13 cellular contexts compared by ENCODE assay signal in the genomic region with DNA sequence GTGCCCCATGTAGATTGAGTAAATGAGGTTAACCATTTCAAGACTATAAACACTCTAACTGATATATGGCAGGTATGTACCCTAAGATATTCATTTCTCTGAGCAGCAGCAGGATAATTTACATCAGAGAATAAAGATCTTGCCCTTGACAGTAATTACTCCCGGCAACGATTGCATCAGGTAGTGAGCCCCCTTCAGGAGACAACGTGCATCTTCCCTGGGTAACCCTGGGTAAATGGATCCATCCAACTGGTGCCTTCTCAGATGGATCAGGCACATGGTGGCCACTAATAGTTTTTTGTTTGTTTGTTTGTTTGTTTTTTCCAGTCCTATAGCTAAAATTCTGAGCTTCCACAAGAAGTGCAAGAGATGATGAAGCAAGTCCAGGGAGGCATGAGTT.
DNase-seq lines count a peak whose midpoint lies in the region; ATAC-seq, FAIRE-seq and TF ChIP-seq lines count a peak whose summit lies in the region.
"Had no signal": no experiment of that assay in that cellular context is flagged by ENCODE, and none has a peak within 500 bp of the region (broad histone marks: within the 10 kb centered on the region; RNA-seq: fewer than 3 reads in every experiment).

No MANE protein-coding gene starts in this region.

- intact Hi-C loops in CD14-positive monocyte (cut with micrococcal nuclease), result no loop called here
- intact Hi-C loops in CD4-positive, alpha-beta T cell (cut with DNase I, micrococcal nuclease), result no loop called here

- DNase-seq in CD14-positive monocyte (ENCODE audit: low spot score) (no peak), bronchial epithelial cell (ENCODE audit: low read depth) (no peak), DMS114 treated with DMSO at 0.1 percent for 48 hours (lab: John Stamatoyannopoulos, UW; ENCODE audit: unreplicated experiment) (no peak), amniotic stem cell (lab: John Stamatoyannopoulos, UW) (no peak), NK-92 (lab: John Stamatoyannopoulos, UW; ENCODE audit: unreplicated experiment) (no peak)
- DNase-seq in Jurkat, Clone E6-1 (ENCODE audit: low read depth, low spot score), result peak; percentile 6
- no peak for DNase-seq in CD4-positive, alpha-beta T cell
- DNase-seq: activated CD4-positive, alpha-beta T cell treated with anti-CD3 and anti-CD28 coated beads, Interleukin-2, amount 50 U/mL, for 4 hours; stimulated activated CD4-positive, alpha-beta T cell treated with anti-CD3 and anti-CD28 coated beads, Interleukin-2, amount 100 ng/mL, for 48 hours; transverse colon had no signal

- no peaks in the 10 kb centered on the region for H3K36me3 Mint-ChIP-seq in CD14-positive monocyte
- no peaks in the 10 kb centered on the region for H3K36me3 Mint-ChIP-seq in CD4-positive, alpha-beta T cell (ENCODE audit: low read depth)

- no peaks in the 10 kb centered on the region for H3K27me3 ChIP-seq in bronchial epithelial cell (ENCODE audit: control insufficient read depth, insufficient read depth, low read length)
- no peaks in the 10 kb centered on the region for H3K27me3 ChIP-seq in CD4-positive, alpha-beta T cell (ENCODE audit: control insufficient read depth, insufficient read depth, low read length)
- H3K27me3 ChIP-seq: transverse colon had no signal

- POLR2A ChIA-PET in CD4-positive, alpha-beta T cell (lab: Charles Lee), result no interaction called here

- no peak overlapping the region for H3K27ac ChIP-seq in CD4-positive, alpha-beta T cell (ENCODE audit: low read depth, low read length)
- H3K27ac ChIP-seq: transverse colon had no signal

- H3K27ac Mint-ChIP-seq in CD14-positive monocyte, result no peak overlapping the region
- H3K27ac Mint-ChIP-seq in CD4-positive, alpha-beta T cell, result no peak overlapping the region

- H3K4me3 ChIP-seq in Jurkat, Clone E6-1 (ENCODE audit: low read length), result no peak overlapping the region
- no peak overlapping the region for H3K4me3 ChIP-seq in bronchial epithelial cell (ENCODE audit: low read depth, low read length)
- H3K4me3 ChIP-seq: transverse colon had no signal

- no peak for FAIRE-seq in bronchial epithelial cell (lab: Jason Lieb, UNC)
- FAIRE-seq: RCC 7860 had no signal

- CTCF ChIA-PET in CD4-positive, alpha-beta T cell (lab: Charles Lee), result no interaction called here

- no peaks in the 10 kb centered on the region for H3K9me3 ChIP-seq in CD4-positive, alpha-beta T cell (ENCODE audit: control insufficient read depth, low read length)
- H3K9me3 ChIP-seq: Caco-2, transverse colon had no signal

- no peaks in the 10 kb centered on the region for H3K9me3 Mint-ChIP-seq in CD14-positive monocyte
- H3K9me3 Mint-ChIP-seq in CD4-positive, alpha-beta T cell, result peaks cover 5% of the 10 kb centered on the region

- TF ChIP-seq CTCF in CD14-positive monocyte (IDR thresholded peaks at IDR 0.05) (peak; percentile 22), bronchial epithelial cell (IDR thresholded peaks at IDR 0.05; ENCODE audit: insufficient read depth, low read length, severe bottlenecking) (peak; percentile 6)
- no peak for TF ChIP-seq CTCF in CD4-positive, alpha-beta T cell (IDR thresholded peaks at IDR 0.05)

- peaks cover 9% of the 10 kb centered on the region for H3K4me1 Mint-ChIP-seq in CD14-positive monocyte
- no peaks in the 10 kb centered on the region for H3K4me1 Mint-ChIP-seq in CD4-positive, alpha-beta T cell (ENCODE audit: low read depth)

- ATAC-seq in GM18868 (IDR thresholded peaks at IDR 0.05; ENCODE audit: unreplicated experiment), result peak; percentile 63
- no peak for ATAC-seq in CD4-positive, alpha-beta T cell (ENCODE audit: poor library complexity)

- peaks cover 0 to 2% (median 2%) of the 10 kb centered on the region in 3 donors for H3K27me3 Mint-ChIP-seq in CD14-positive monocyte (ENCODE audit: low read depth in 3 of 3)
- peaks cover 6% of the 10 kb centered on the region for H3K27me3 Mint-ChIP-seq in CD4-positive, alpha-beta T cell

- H3K36me3 ChIP-seq in bronchial epithelial cell (ENCODE audit: control insufficient read depth, insufficient read depth, low read length), result no peaks in the 10 kb centered on the region
- H3K36me3 ChIP-seq: transverse colon had no signal

- no peak overlapping the region for H3K4me3 Mint-ChIP-seq in CD14-positive monocyte
- H3K4me3 Mint-ChIP-seq in CD4-positive, alpha-beta T cell, result no peak overlapping the region
